5 cellular contexts compared by ENCODE assay signal in genomic region chr4:120079839-120080520, GRCh38.
"Had no signal": no experiment of that assay in that cellular context is flagged by ENCODE, and none has a peak within 500 bp of the region (broad histone marks: within the 10 kb centered on the region; RNA-seq: fewer than 3 reads in every experiment).

No MANE protein-coding gene starts in this region.

- DNase-seq: IMR-90, KBM-7 had no signal

- ATAC-seq: HepG2, K562 had no signal

- FAIRE-seq: HepG2, HTR-8/SVneo, K562 had no signal

- H3K4me3 ChIP-seq: K562 had no signal
